17 cellular contexts compared by ENCODE assay signal in genomic region chr2:176582183-176582582, GRCh38.
DNase-seq lines count a peak whose midpoint lies in the region; ATAC-seq, FAIRE-seq and TF ChIP-seq lines count a peak whose summit lies in the region.
"Had no signal": no experiment of that assay in that cellular context is flagged by ENCODE, and none has a peak within 500 bp of the region (broad histone marks: within the 10 kb centered on the region; RNA-seq: fewer than 3 reads in every experiment).

No MANE protein-coding gene starts in this region.

- H3K36me3 Mint-ChIP-seq in astrocyte (ENCODE audit: low read depth, unreplicated experiment): no peaks in the 10 kb centered on the region
- H3K36me3 Mint-ChIP-seq: CD8-positive, alpha-beta memory T cell had no signal

- H3K27me3 ChIP-seq in astrocyte (ENCODE audit: insufficient read depth, low read length) (no peaks in the 10 kb centered on the region), smooth muscle cell (ENCODE audit: low read depth) (no peaks in the 10 kb centered on the region), upper lobe of left lung (no peaks in the 10 kb centered on the region)
- H3K27me3 ChIP-seq: BLaER1 had no signal

- FAIRE-seq in astrocyte (lab: Jason Lieb, UNC): no peak

- no peaks in the 10 kb centered on the region for H3K9me3 Mint-ChIP-seq in astrocyte (ENCODE audit: unreplicated experiment)
- H3K9me3 Mint-ChIP-seq: HFFc6 had no signal

- H3K27ac Mint-ChIP-seq in astrocyte (ENCODE audit: unreplicated experiment): peak overlapping the region; percentile 79
- H3K27ac Mint-ChIP-seq: CD8-positive, alpha-beta memory T cell had no signal

- H3F3A ChIP-seq in smooth muscle cell (ENCODE audit: low read depth): peaks cover 11% of the 10 kb centered on the region

- no peak overlapping the region for H3K4me2 ChIP-seq in astrocyte (ENCODE audit: low read length)
- H3K4me2 ChIP-seq in smooth muscle cell: peak overlapping the region; percentile 35
- H3K4me2 ChIP-seq: BLaER1 had no signal

- no peak overlapping the region for H3K4me3 Mint-ChIP-seq in astrocyte (ENCODE audit: unreplicated experiment)
- H3K4me3 Mint-ChIP-seq: CD8-positive, alpha-beta memory T cell had no signal

- H3K9me3 ChIP-seq in astrocyte (ENCODE audit: insufficient read depth, low read depth, low read length): no peaks in the 10 kb centered on the region
- H3K9me3 ChIP-seq in mesodermal cell (ENCODE audit: control insufficient read depth, low read length): no peaks in the 10 kb centered on the region
- H3K9me3 ChIP-seq in smooth muscle cell (replicated peaks; ENCODE audit: low read depth): no peaks in the 10 kb centered on the region
- no peaks in the 10 kb centered on the region for H3K9me3 ChIP-seq in upper lobe of left lung
- H3K9me3 ChIP-seq: BLaER1 had no signal

- H3K27me3 Mint-ChIP-seq in astrocyte (ENCODE audit: low read depth, unreplicated experiment): no peaks in the 10 kb centered on the region

- H3K4me1 ChIP-seq in astrocyte (ENCODE audit: insufficient read depth, low read length) (peaks cover 25% of the 10 kb centered on the region), mesodermal cell (ENCODE audit: control insufficient read depth, insufficient read depth, low read length, poor library complexity, severe bottlenecking) (peaks cover 26% of the 10 kb centered on the region), smooth muscle cell (ENCODE audit: low read depth) (peaks cover 8% of the 10 kb centered on the region), upper lobe of left lung (no peaks in the 10 kb centered on the region)
- H3K4me1 ChIP-seq: BLaER1 had no signal

- TF ChIP-seq CTCF in astrocyte (IDR thresholded peaks at IDR 0.05; ENCODE audit: insufficient read depth, low read depth, low read length): no peak
- TF ChIP-seq CTCF in smooth muscle cell (IDR thresholded peaks at IDR 0.05; ENCODE audit: borderline replicate concordance, insufficient read depth, poor library complexity, severe bottlenecking): no peak
- no peak for TF ChIP-seq CTCF in upper lobe of left lung (IDR thresholded peaks at IDR 0.05)

- H4K20me1 ChIP-seq in astrocyte (ENCODE audit: insufficient read depth, low read length) (no peaks in the 10 kb centered on the region), smooth muscle cell (ENCODE audit: low read depth) (no peaks in the 10 kb centered on the region)
- H4K20me1 ChIP-seq: BLaER1 had no signal

- ATAC-seq in upper lobe of left lung (ENCODE audit: low FRiP score in 2 of 2): no peak

- H3K79me2 ChIP-seq in astrocyte (ENCODE audit: insufficient read depth, low read length): no peaks in the 10 kb centered on the region
- no peaks in the 10 kb centered on the region for H3K79me2 ChIP-seq in smooth muscle cell (ENCODE audit: low read depth)

- DNase-seq in NCI-H526 (lab: John Stamatoyannopoulos, UW) (peak; percentile 10 to 33), astrocyte (ENCODE audit: low read depth) (no peak), smooth muscle cell (lab: John Stamatoyannopoulos, UW; ENCODE audit: unreplicated experiment) (no peak), RPMI8226 (no peak), inferior parietal cortex (ENCODE audit: extremely low spot score) (no peak), upper lobe of left lung (no peak)
- DNase-seq: CD8-positive, alpha-beta memory T cell; GF-D8; GOT3; Karpas-422; NCI-H1930; NCI-H510A treated with DMSO at 0.1 percent for 48 hours; SHP77 had no signal

- peaks cover 33% of the 10 kb centered on the region for H3K4me1 Mint-ChIP-seq in astrocyte (ENCODE audit: low read depth, unreplicated experiment)
- H3K4me1 Mint-ChIP-seq: CD8-positive, alpha-beta memory T cell had no signal

- H3K4me3 ChIP-seq in astrocyte (ENCODE audit: insufficient read depth, low read depth, low read length) (no peak overlapping the region), mesodermal cell (ENCODE audit: extremely low read depth, insufficient read depth, low read length, poor library complexity, severe bottlenecking) (no peak overlapping the region), smooth muscle cell (no peak overlapping the region), upper lobe of left lung (no peak overlapping the region)
- H3K4me3 ChIP-seq: BLaER1, PC-9 had no signal

- no peak for TF ChIP-seq EP300 in upper lobe of left lung (IDR thresholded peaks at IDR 0.05)

- H3K36me3 ChIP-seq in astrocyte (ENCODE audit: insufficient read depth, low read length): no peaks in the 10 kb centered on the region
- no peaks in the 10 kb centered on the region for H3K36me3 ChIP-seq in mesodermal cell (ENCODE audit: control insufficient read depth, insufficient read depth, low read length)
- H3K36me3 ChIP-seq in smooth muscle cell (ENCODE audit: low read depth): no peaks in the 10 kb centered on the region
- no peaks in the 10 kb centered on the region for H3K36me3 ChIP-seq in upper lobe of left lung
- H3K36me3 ChIP-seq: BLaER1 had no signal

- no peak overlapping the region for H2AFZ ChIP-seq in astrocyte (ENCODE audit: low read depth, low read length)
- H2AFZ ChIP-seq in smooth muscle cell (ENCODE audit: low read depth): no peak overlapping the region
- H2AFZ ChIP-seq: PC-9 had no signal

- H3K27ac ChIP-seq in astrocyte (ENCODE audit: low read depth, low read length) (peak overlapping the region; percentile 90), mesodermal cell (ENCODE audit: low read depth, low read length, severe bottlenecking) (peak overlapping the region; percentile 11), smooth muscle cell (ENCODE audit: low read depth) (peak overlapping the region; percentile 91), upper lobe of left lung (no peak overlapping the region)
- H3K27ac ChIP-seq: BLaER1 had no signal

- TF ChIP-seq POLR2A in upper lobe of left lung (IDR thresholded peaks at IDR 0.05): no peak

- H3K9ac ChIP-seq in astrocyte (ENCODE audit: low read length) (no peak overlapping the region), smooth muscle cell (ENCODE audit: low read depth) (peak overlapping the region; percentile 14)
- H3K9ac ChIP-seq: BLaER1 had no signal

- WGBS in mesodermal cell (ENCODE audit: insufficient coverage in 2 of 2), 2 experiments: 61 to 71% methylated on average over 1 to 2 of the region's 2 CpGs
- WGBS in smooth muscle cell (ENCODE audit: low lambda C conversion rate): 46% methylated on average over 2 of the region's 2 CpGs
- WGBS in upper lobe of left lung, 2 donors: 63 to 87% methylated on average over 2 of the region's 2 CpGs

Comparison
In these comparisons a context has a peak if more than half of its experiments do, and no peak if none do; other contexts are left out.
1. DNase-seq: peak in NCI-H526 (2 of 2); none in astrocyte (single experiment), smooth muscle cell (single experiment), RPMI8226 (single experiment), inferior parietal cortex (single experiment) and upper lobe of left lung (0 of 2).
2. H3K27ac ChIP-seq: peak in astrocyte (single experiment), mesodermal cell (single experiment) and smooth muscle cell (single experiment); none in upper lobe of left lung (0 of 4).